In genomic region chr9:130950039-130950311, GRCh38 we compare ENCODE assay signal across 37 cellular contexts. TPM values are rescaled to one million over a fixed set of nuclear protein-coding genes. Genes with fewer than 3 reads are reported as not detected.
"Had no signal": no experiment of that assay in that cellular context is flagged by ENCODE, and none has a peak within 500 bp of the region (broad histone marks: within the 10 kb centered on the region; RNA-seq: fewer than 3 reads in every experiment).

No MANE protein-coding gene starts in this region.

- ATAC-seq: activated CD8-positive, alpha-beta T cell treated with anti-CD3 and anti-CD28 coated beads for 36 hours; activated naive CD4-positive, alpha-beta T cell treated with anti-CD3 and anti-CD28 coated beads, Interleukin-2, amount 50 U/mL, for 72 hours; activated T-cell treated with anti-CD3 and anti-CD28 coated beads, Interleukin-2, amount 50 U/mL, for 4 hours; activated T-cell treated with anti-CD3 and anti-CD28 coated beads, Interleukin-2, amount 50 U/mL, for 72 hours; activated T-helper 17 cell treated with anti-CD3 and anti-CD28 coated beads, Interleukin-2, amount 50 U/mL, for 72 hours had no signal

- H3K4me3 ChIP-seq: adrenal gland, cardiac muscle cell had no signal

- DNase-seq: activated B cell treated with CpG ODN at 0.5 μM for 24 hours; activated CD4-positive, alpha-beta memory T cell treated with anti-CD3 and anti-CD28 coated beads for 36 hours; activated CD4-positive, alpha-beta T cell treated with anti-CD3 and anti-CD28 coated beads for 4 hours; activated CD4-positive, alpha-beta T cell treated with anti-CD3 and anti-CD28 coated beads, Interleukin-2, amount 10 ng/mL, durations not matched to agents 24 days and 14 days; activated CD4-positive, alpha-beta T cell treated with anti-CD3 and anti-CD28 coated beads, Interleukin-2, amount 50 U/mL, for 1 hour; activated CD4-positive, alpha-beta T cell treated with anti-CD3 and anti-CD28 coated beads, Interleukin-2, amount 50 U/mL, for 4 hours; activated CD4-positive, CD25-positive, alpha-beta regulatory T cell treated with anti-CD3 and anti-CD28 coated beads, Interleukin-2, amount 50 U/mL, for 72 hours; activated CD8-positive, alpha-beta memory T cell treated with anti-CD3 and anti-CD28 coated beads, Interleukin-2, amount 50 U/mL, for 4 hours; activated CD8-positive, alpha-beta T cell treated with anti-CD3 and anti-CD28 coated beads for 36 hours; activated effector memory CD4-positive, alpha-beta T cell treated with Interleukin-2 at 50 U/mL for 16 hours; activated gamma-delta T cell; activated naive CD4-positive, alpha-beta T cell treated with anti-CD3 and anti-CD28 coated beads for 36 hours; activated naive CD4-positive, alpha-beta T cell treated with anti-CD3 and anti-CD28 coated beads, Interleukin-2, amount 50 U/mL, for 16 hours; activated naive CD8-positive, alpha-beta T cell treated with anti-CD3 and anti-CD28 coated beads for 36 hours; activated T-cell treated with anti-CD3 and anti-CD28 coated beads for 4 hours; activated T-cell treated with anti-CD3 and anti-CD28 coated beads, Interleukin-2, amount 50 U/mL, for 1 hour; activated T-cell treated with anti-CD3 and anti-CD28 coated beads, Interleukin-2, amount 50 U/mL, for 4 hours; activated T-cell treated with anti-CD3 and anti-CD28 coated beads, Interleukin-2, amount 50 U/mL, for 72 hours; adrenal gland; amniotic stem cell; aorta; caudate nucleus; SW 1271; T-helper 1 cell; T-helper 2 cell; T-helper 9 cell had no signal

- H3K36me3 Mint-ChIP-seq: activated CD4-positive, alpha-beta memory T cell treated with anti-CD3 and anti-CD28 coated beads for 36 hours; activated naive CD4-positive, alpha-beta T cell treated with anti-CD3 and anti-CD28 coated beads, Interleukin-2, amount 50 U/mL, for 72 hours; activated naive CD8-positive, alpha-beta T cell treated with anti-CD3 and anti-CD28 coated beads for 36 hours; brain had no signal

- H3K27ac ChIP-seq: adrenal gland, cardiac muscle cell, VCaP had no signal

- H3K9me3 ChIP-seq: adrenal gland had no signal

- H3K36me3 ChIP-seq: adrenal gland, cardiac muscle cell had no signal

- H3K4me3 Mint-ChIP-seq: activated B cell treated with CpG ODN at 0.5 μM for 24 hours; activated CD4-positive, alpha-beta memory T cell treated with anti-CD3 and anti-CD28 coated beads for 36 hours; activated CD4-positive, alpha-beta T cell treated with anti-CD3 and anti-CD28 coated beads, Interleukin-2, amount 10 ng/mL, durations not matched to agents 24 days and 14 days; activated CD8-positive, alpha-beta T cell treated with anti-CD3 and anti-CD28 coated beads for 36 hours; activated naive CD4-positive, alpha-beta T cell treated with anti-CD3 and anti-CD28 coated beads for 36 hours; activated naive CD8-positive, alpha-beta T cell treated with anti-CD3 and anti-CD28 coated beads for 36 hours; activated T-cell treated with anti-CD3 and anti-CD28 coated beads, Interleukin-2, amount 50 U/mL, for 4 hours; activated T-cell treated with anti-CD3 and anti-CD28 coated beads, Interleukin-2, amount 50 U/mL, for 72 hours; activated T-helper 1 cell treated with anti-CD3 and anti-CD28 coated beads, Interleukin-12 subunit alpha, Interleukin-12 subunit beta, Interleukin-2, Interleukin-4 antibody, amounts not matched to agents 30 ng/mL and 10 ng/mL and 1 ng/mL, durations not matched to agents 14 hours and 24 hours and 36 hours; activated T-helper 17 cell treated with anti-CD3 and anti-CD28 coated beads, Interleukin-2, amount 50 U/mL, for 72 hours; brain; central memory CD8-positive, alpha-beta T cell; T-helper 1 cell treated with Interleukin-12 subunit alpha and Interleukin-12 subunit beta and Interleukin-4 antibody, amounts not matched to agents 30 μg/mL and 1 μg/mL, for 36 hours; T-helper 2 cell treated with Interferon-gamma antibody and Interleukin-4, amounts not matched to agents 5 μg/mL and 100 μg/mL, for 36 hours had no signal

- H3K4me1 Mint-ChIP-seq: activated B cell treated with CpG ODN at 0.5 μM for 24 hours; activated CD4-positive, alpha-beta T cell treated with anti-CD3 and anti-CD28 coated beads, Interleukin-2, amount 10 ng/mL, durations not matched to agents 24 days and 14 days; activated naive CD8-positive, alpha-beta T cell treated with anti-CD3 and anti-CD28 coated beads for 36 hours; activated T-helper 17 cell treated with anti-CD3 and anti-CD28 coated beads, Interleukin-2, amount 50 U/mL, for 72 hours; central memory CD8-positive, alpha-beta T cell had no signal

- H3K4me1 ChIP-seq: adrenal gland had no signal

- H3K9me3 Mint-ChIP-seq: activated naive CD4-positive, alpha-beta T cell treated with anti-CD3 and anti-CD28 coated beads for 36 hours; activated T-cell treated with anti-CD3 and anti-CD28 coated beads, Interleukin-2, amount 50 U/mL, for 4 hours; activated T-cell treated with anti-CD3 and anti-CD28 coated beads, Interleukin-2, amount 50 U/mL, for 72 hours; activated T-helper 1 cell treated with anti-CD3 and anti-CD28 coated beads, Interleukin-12 subunit alpha, Interleukin-12 subunit beta, Interleukin-2, Interleukin-4 antibody, amounts not matched to agents 30 ng/mL and 10 ng/mL and 1 ng/mL, durations not matched to agents 14 hours and 24 hours and 36 hours; activated T-helper 17 cell treated with anti-CD3 and anti-CD28 coated beads, Interleukin-2, amount 50 U/mL, for 72 hours; central memory CD8-positive, alpha-beta T cell; T-helper 2 cell treated with Interferon-gamma antibody and Interleukin-4, amounts not matched to agents 5 μg/mL and 100 μg/mL, for 36 hours had no signal

- H3K27me3 ChIP-seq: adrenal gland had no signal

- H3K27ac Mint-ChIP-seq: activated B cell treated with CpG ODN at 0.5 μM for 24 hours; activated CD4-positive, alpha-beta memory T cell treated with anti-CD3 and anti-CD28 coated beads for 36 hours; activated CD4-positive, alpha-beta T cell treated with anti-CD3 and anti-CD28 coated beads, Interleukin-2, amount 10 ng/mL, durations not matched to agents 24 days and 14 days; activated CD8-positive, alpha-beta T cell treated with anti-CD3 and anti-CD28 coated beads for 36 hours; activated naive CD4-positive, alpha-beta T cell treated with anti-CD3 and anti-CD28 coated beads for 36 hours; activated naive CD4-positive, alpha-beta T cell treated with anti-CD3 and anti-CD28 coated beads, Interleukin-2, amount 50 U/mL, for 72 hours; activated naive CD8-positive, alpha-beta T cell treated with anti-CD3 and anti-CD28 coated beads for 36 hours; activated T-cell treated with anti-CD3 and anti-CD28 coated beads, Interleukin-2, amount 50 U/mL, for 72 hours; activated T-helper 1 cell treated with anti-CD3 and anti-CD28 coated beads, Interleukin-12 subunit alpha, Interleukin-12 subunit beta, Interleukin-2, Interleukin-4 antibody, amounts not matched to agents 30 ng/mL and 10 ng/mL and 1 ng/mL, durations not matched to agents 14 hours and 24 hours and 36 hours; activated T-helper 17 cell treated with anti-CD3 and anti-CD28 coated beads, Interleukin-2, amount 50 U/mL, for 72 hours; brain; T-helper 1 cell treated with Interleukin-12 subunit alpha and Interleukin-12 subunit beta and Interleukin-4 antibody, amounts not matched to agents 30 μg/mL and 1 μg/mL, for 36 hours; T-helper 2 cell treated with Interferon-gamma antibody and Interleukin-4, amounts not matched to agents 5 μg/mL and 100 μg/mL, for 36 hours had no signal

RNA-seq across cellular contexts. Expression of gene FIBCD1, which starts 10.9 kb away (rescaled TPM):
- total RNA-seq: activated B cell treated with CpG ODN at 0.5 μM for 24 hours; activated CD4-positive, alpha-beta memory T cell treated with anti-CD3 and anti-CD28 coated beads for 36 hours; activated CD4-positive, alpha-beta T cell treated with anti-CD3 and anti-CD28 coated beads, Interleukin-2, amount 10 ng/mL, durations not matched to agents 24 days and 14 days; activated CD8-positive, alpha-beta memory T cell treated with anti-CD3 and anti-CD28 coated beads for 36 hours; activated CD8-positive, alpha-beta T cell treated with anti-CD3 and anti-CD28 coated beads for 36 hours; activated naive CD4-positive, alpha-beta T cell treated with anti-CD3 and anti-CD28 coated beads for 36 hours; activated naive CD4-positive, alpha-beta T cell treated with anti-CD3 and anti-CD28 coated beads, Interleukin-2, amount 50 U/mL, for 72 hours; activated naive CD8-positive, alpha-beta T cell treated with anti-CD3 and anti-CD28 coated beads for 36 hours; activated T-cell treated with anti-CD3 and anti-CD28 coated beads, Interleukin-2, amount 50 U/mL, for 4 hours; activated T-cell treated with anti-CD3 and anti-CD28 coated beads, Interleukin-2, amount 50 U/mL, for 72 hours; activated T-helper 1 cell treated with anti-CD3 and anti-CD28 coated beads, Interleukin-12 subunit alpha, Interleukin-12 subunit beta, Interleukin-2, Interleukin-4 antibody, amounts not matched to agents 30 ng/mL and 10 ng/mL and 1 ng/mL, durations not matched to agents 14 hours and 24 hours and 36 hours; activated T-helper 17 cell treated with anti-CD3 and anti-CD28 coated beads, Interleukin-2, amount 50 U/mL, for 72 hours; aorta had no signal

RNA-seq across cellular contexts. Expression of gene QRFP, which starts 53.4 kb away (rescaled TPM):
- total RNA-seq: activated B cell treated with CpG ODN at 0.5 μM for 24 hours; activated CD4-positive, alpha-beta memory T cell treated with anti-CD3 and anti-CD28 coated beads for 36 hours; activated CD4-positive, alpha-beta T cell treated with anti-CD3 and anti-CD28 coated beads, Interleukin-2, amount 10 ng/mL, durations not matched to agents 24 days and 14 days; activated CD8-positive, alpha-beta memory T cell treated with anti-CD3 and anti-CD28 coated beads for 36 hours; activated CD8-positive, alpha-beta T cell treated with anti-CD3 and anti-CD28 coated beads for 36 hours; activated naive CD4-positive, alpha-beta T cell treated with anti-CD3 and anti-CD28 coated beads for 36 hours; activated naive CD4-positive, alpha-beta T cell treated with anti-CD3 and anti-CD28 coated beads, Interleukin-2, amount 50 U/mL, for 72 hours; activated naive CD8-positive, alpha-beta T cell treated with anti-CD3 and anti-CD28 coated beads for 36 hours; activated T-cell treated with anti-CD3 and anti-CD28 coated beads, Interleukin-2, amount 50 U/mL, for 4 hours; activated T-cell treated with anti-CD3 and anti-CD28 coated beads, Interleukin-2, amount 50 U/mL, for 72 hours; activated T-helper 1 cell treated with anti-CD3 and anti-CD28 coated beads, Interleukin-12 subunit alpha, Interleukin-12 subunit beta, Interleukin-2, Interleukin-4 antibody, amounts not matched to agents 30 ng/mL and 10 ng/mL and 1 ng/mL, durations not matched to agents 14 hours and 24 hours and 36 hours; activated T-helper 17 cell treated with anti-CD3 and anti-CD28 coated beads, Interleukin-2, amount 50 U/mL, for 72 hours; adrenal gland; aorta; bronchial epithelial cell; cardiac muscle cell had no signal
- polyA plus RNA-seq: adrenal gland, aorta had no signal

RNA-seq across cellular contexts. Expression of gene LAMC3, which starts 59.0 kb away (rescaled TPM):
- total RNA-seq: activated B cell treated with CpG ODN at 0.5 μM for 24 hours, bronchial epithelial cell had no signal
